ENCODE assay signal across 18 cellular contexts in the genomic region with DNA sequence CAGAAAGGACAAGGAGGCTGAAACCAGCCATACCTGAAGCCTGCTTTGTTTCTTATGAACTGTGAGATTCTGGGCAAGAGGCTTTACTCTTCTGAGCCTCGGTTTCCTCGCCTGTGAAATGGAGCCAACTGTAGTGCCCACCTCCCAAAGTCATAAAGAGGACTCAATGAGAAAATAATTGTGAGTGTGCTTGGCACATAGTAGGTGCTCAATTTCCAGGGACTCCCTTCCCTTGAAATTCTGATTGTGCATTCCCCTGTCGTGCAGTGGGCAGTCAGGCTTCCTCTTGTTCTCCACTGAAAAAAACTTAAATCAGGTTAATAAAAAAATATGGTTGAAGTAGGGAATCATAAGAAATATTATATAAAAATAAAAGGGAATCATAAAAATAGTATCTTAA. TPM values are rescaled to one million over a fixed set of nuclear protein-coding genes. Genes with fewer than 3 reads are reported as not detected.
"Had no signal": no experiment of that assay in that cellular context is flagged by ENCODE, and none has a peak within 500 bp of the region (broad histone marks: within the 10 kb centered on the region; RNA-seq: fewer than 3 reads in every experiment).

No MANE protein-coding gene starts in this region.

- H3K4me3 Mint-ChIP-seq: nephron progenitor cell had no signal

- DNase-seq: activated T-cell treated with anti-CD3 and anti-CD28 coated beads, Interleukin-2, amount 50 U/mL, for 1 hour; cerebellar nuclear complex; cortex of kidney; effector CD4-positive, alpha-beta T cell; heart left ventricle; nephron progenitor cell; nucleus accumbens; spleen; stimulated activated naive CD4-positive, alpha-beta T cell; transverse colon had no signal

- H3K9me3 Mint-ChIP-seq: T-helper 2 cell treated with Interferon-gamma antibody and Interleukin-4, amounts not matched to agents 5 μg/mL and 100 μg/mL, for 36 hours had no signal

- H3K4me3 ChIP-seq: breast epithelium, esophagus muscularis mucosa, gastroesophageal sphincter, heart left ventricle, lung, spleen, transverse colon, vagina had no signal

- ATAC-seq: gastroesophageal sphincter, heart left ventricle, left lobe of liver had no signal

- H3K27me3 ChIP-seq: breast epithelium, transverse colon, vagina had no signal

- H3K27ac Mint-ChIP-seq: nephron progenitor cell had no signal

- H3K4me1 ChIP-seq: breast epithelium, esophagus muscularis mucosa, gastroesophageal sphincter, transverse colon, vagina had no signal

- H3K27ac ChIP-seq: breast epithelium, esophagus muscularis mucosa, gastroesophageal sphincter, heart left ventricle, spleen, transverse colon, vagina had no signal

- H3K36me3 ChIP-seq: breast epithelium, esophagus muscularis mucosa, gastroesophageal sphincter, heart left ventricle, spleen, transverse colon, vagina had no signal

- H3K9me3 ChIP-seq: breast epithelium, esophagus muscularis mucosa, gastroesophageal sphincter, heart left ventricle, spleen, transverse colon, vagina had no signal

RNA-seq across cellular contexts. Expression of a gene that starts 37.5 kb away (rescaled TPM):
- total RNA-seq: endothelial cell of umbilical vein had no signal
- polyA plus RNA-seq: endothelial cell of umbilical vein had no signal
